12 cellular contexts compared by ENCODE assay signal in the genomic region with DNA sequence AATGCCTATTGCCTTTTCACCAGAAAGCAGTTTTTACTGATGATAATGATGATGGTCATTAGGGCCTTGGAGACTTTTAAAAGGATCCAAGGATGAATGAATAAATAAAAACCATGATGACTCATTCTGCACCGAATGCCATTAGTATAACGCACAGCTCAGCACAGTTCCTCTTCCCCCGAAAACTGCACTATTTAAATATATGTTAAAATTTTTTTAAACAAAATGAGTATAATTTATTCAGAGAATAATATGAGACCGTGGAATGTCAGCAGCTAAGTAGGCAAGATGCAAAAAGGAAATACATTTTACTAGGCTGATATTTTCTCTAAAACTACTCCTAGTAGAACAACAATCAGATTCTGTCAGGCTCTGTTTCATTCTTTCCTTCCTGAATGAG.
A peak's percentile ranks its signal among the peaks of the same experiment; 100 is the strongest.
DNase-seq lines count a peak whose midpoint lies in the region; ATAC-seq and TF ChIP-seq lines count a peak whose summit lies in the region.
"Had no signal": no experiment of that assay in that cellular context is flagged by ENCODE, and none has a peak within 500 bp of the region (broad histone marks: within the 10 kb centered on the region; RNA-seq: fewer than 3 reads in every experiment).

No MANE protein-coding gene starts in this region.

- peak overlapping the region; percentile 63 for H3K9ac ChIP-seq in IMR-90 (ENCODE audit: low read depth, low read length)

- no peaks in the 10 kb centered on the region for H3K9me3 Mint-ChIP-seq in T-cell
- H3K9me3 Mint-ChIP-seq in activated CD8-positive, alpha-beta memory T cell treated with anti-CD3 and anti-CD28 coated beads, Interleukin-2, amount 10 ng/mL, durations not matched to agents 7 days and 5 days (ENCODE audit: low read depth): no peaks in the 10 kb centered on the region

- peaks cover 10% of the 10 kb centered on the region for H3K4me1 ChIP-seq in IMR-90 (ENCODE audit: control insufficient read depth, insufficient read depth, low read length)
- peaks cover 0 to 29% (median 10%) of the 10 kb centered on the region in 4 donors for H3K4me1 ChIP-seq in sigmoid colon
- H3K4me1 ChIP-seq: right atrium auricular region, upper lobe of left lung had no signal

- no peaks in the 10 kb centered on the region for H4K20me1 ChIP-seq in IMR-90 (ENCODE audit: insufficient read depth, low read length)

- H3K27ac ChIP-seq in IMR-90 (ENCODE audit: insufficient read depth, low read length) (peak overlapping the region; percentile 79; the same call in 1 of the 2 replicates), sigmoid colon (no peak overlapping the region)
- H3K27ac ChIP-seq: right atrium auricular region, upper lobe of left lung had no signal

- H3K14ac ChIP-seq in IMR-90 (replicated peaks; ENCODE audit: low read depth, low read length): no peak overlapping the region

- no peaks in the 10 kb centered on the region for H3K36me3 ChIP-seq in IMR-90 (ENCODE audit: control insufficient read depth, insufficient read depth, low read length)
- H3K36me3 ChIP-seq in sigmoid colon: no peaks in the 10 kb centered on the region
- H3K36me3 ChIP-seq: right atrium auricular region, upper lobe of left lung had no signal

- peak overlapping the region; percentile 88 for H2BK5ac ChIP-seq in IMR-90 (ENCODE audit: low read depth, low read length, poor library complexity, severe bottlenecking)

- H3K23ac ChIP-seq in IMR-90 (ENCODE audit: low read depth, low read length): no peak overlapping the region; the same call in 1 of the 2 replicates

- intact Hi-C loops in IMR-90 (cut with micrococcal nuclease): no loop called here
- intact Hi-C loops in sigmoid colon (cut with DNase I): no loop called here

- peak; percentile 89 for ATAC-seq in IMR-90 (ENCODE audit: low read depth)
- no peak for ATAC-seq in T-cell (replicated peaks in 1 of 4)
- ATAC-seq in activated CD8-positive, alpha-beta memory T cell treated with anti-CD3 and anti-CD28 coated beads, Interleukin-2, amount 10 ng/mL, durations not matched to agents 7 days and 5 days: no peak

- H3K4me3 Mint-ChIP-seq in T-cell: no peak overlapping the region
- H3K4me3 Mint-ChIP-seq in activated CD8-positive, alpha-beta memory T cell treated with anti-CD3 and anti-CD28 coated beads, Interleukin-2, amount 10 ng/mL, durations not matched to agents 7 days and 5 days: no peak overlapping the region
- H3K4me3 Mint-ChIP-seq: CD4-positive, CD25-positive, alpha-beta regulatory T cell had no signal

- no peak for TF ChIP-seq POLR2A in IMR-90 (IDR thresholded peaks at IDR 0.05; ENCODE audit: low read depth, low read length)
- TF ChIP-seq POLR2A in sigmoid colon (IDR thresholded peaks at IDR 0.05): no peak

- no peak overlapping the region for H3K27ac Mint-ChIP-seq in T-cell
- no peak overlapping the region for H3K27ac Mint-ChIP-seq in activated CD8-positive, alpha-beta memory T cell treated with anti-CD3 and anti-CD28 coated beads, Interleukin-2, amount 10 ng/mL, durations not matched to agents 7 days and 5 days
- H3K27ac Mint-ChIP-seq: CD4-positive, CD25-positive, alpha-beta regulatory T cell had no signal

- no TSS peak for BruUV-seq in IMR-90 (replicated peaks; lab: Mats Ljungman, UMichigan)

- peak overlapping the region in 1 of 2 experiments; percentile 23; a peak in 1 of 4 replicates for H4K8ac ChIP-seq in IMR-90 (ENCODE audit: low read depth in 2 of 2, low read length in 2 of 2)

- H3K18ac ChIP-seq in IMR-90 (ENCODE audit: low read depth, low read length): peak overlapping the region; percentile 93

- H3K4me2 ChIP-seq in IMR-90 (ENCODE audit: low read depth, low read length): peak overlapping the region; percentile 94

- H2AK5ac ChIP-seq in IMR-90 (ENCODE audit: low read depth, low read length): no peak overlapping the region

- no peak for TF ChIP-seq EP300 in sigmoid colon (IDR thresholded peaks at IDR 0.05)

- POLR2A ChIA-PET in IMR-90 (lab: Charles Lee; ENCODE audit: unreplicated experiment) (no interaction called here), T-cell (lab: Charles Lee) (no interaction called here)

- H3K36me3 Mint-ChIP-seq in T-cell: no peaks in the 10 kb centered on the region
- H3K36me3 Mint-ChIP-seq in activated CD8-positive, alpha-beta memory T cell treated with anti-CD3 and anti-CD28 coated beads, Interleukin-2, amount 10 ng/mL, durations not matched to agents 7 days and 5 days: no peaks in the 10 kb centered on the region
- H3K36me3 Mint-ChIP-seq: CD4-positive, CD25-positive, alpha-beta regulatory T cell had no signal

- no peak overlapping the region for H2AK9ac ChIP-seq in IMR-90 (replicated peaks; ENCODE audit: low read depth, low read length, poor library complexity)

- DNase-seq in AG08396 (ENCODE audit: low spot score): peak; percentile 32
- peak; percentile 90 for DNase-seq in IMR-90
- peak; percentile 72 for DNase-seq in astrocyte of the spinal cord (ENCODE audit: low read depth, low spot score)
- DNase-seq in lung microvascular endothelial cell (ENCODE audit: low read depth in 2 of 2): peak; percentile 6 to 47
- DNase-seq in sigmoid colon: no peak
- no peak for DNase-seq in T-cell
- DNase-seq in GM19238 (ENCODE audit: insufficient read length, low spot score): no peak
- no peak for DNase-seq in activated CD8-positive, alpha-beta memory T cell treated with anti-CD3 and anti-CD28 coated beads, Interleukin-2, amount 10 ng/mL, durations not matched to agents 7 days and 5 days
- DNase-seq: CD4-positive, CD25-positive, alpha-beta regulatory T cell; NCI-H187; upper lobe of left lung had no signal

- no peaks in the 10 kb centered on the region for H3K79me1 ChIP-seq in IMR-90 (ENCODE audit: low read depth in 1 of 2, low read length in 2 of 2)

- H3K27me3 ChIP-seq in IMR-90 (ENCODE audit: control insufficient read depth, insufficient read depth, low read length) (no peaks in the 10 kb centered on the region), sigmoid colon (no peaks in the 10 kb centered on the region)
- H3K27me3 ChIP-seq: right atrium auricular region, upper lobe of left lung had no signal

- H2AFZ ChIP-seq in IMR-90 (replicated peaks; ENCODE audit: low read length, poor library complexity): no peak overlapping the region

- TF ChIP-seq CTCF in IMR-90 (conservative IDR thresholded peaks at IDR 0.05; ENCODE audit: low read depth, low read length) (no peak), astrocyte of the spinal cord (IDR thresholded peaks at IDR 0.05; ENCODE audit: low read depth, low read length) (no peak), sigmoid colon (IDR thresholded peaks at IDR 0.05) (no peak)

- H4K91ac ChIP-seq in IMR-90 (ENCODE audit: insufficient read depth, low read depth, low read length): no peak overlapping the region; the same call in 1 of the 2 replicates

- peak overlapping the region; percentile 89 for H3K56ac ChIP-seq in IMR-90 (ENCODE audit: extremely low read depth, insufficient read depth, low read length)

- H3K4me3 ChIP-seq in IMR-90 (ENCODE audit: insufficient read depth, low read depth, low read length) (no peak overlapping the region), astrocyte of the spinal cord (ENCODE audit: low read depth, low read length) (no peak overlapping the region), sigmoid colon (no peak overlapping the region)
- H3K4me3 ChIP-seq: right atrium auricular region, upper lobe of left lung had no signal

- peaks cover 8% of the 10 kb centered on the region for H3K9me1 ChIP-seq in IMR-90 (ENCODE audit: insufficient read depth, low read length)

- peak overlapping the region; percentile 57; the same call in 1 of the 2 replicates for H2BK120ac ChIP-seq in IMR-90 (ENCODE audit: low read depth, low read length)

- dilution Hi-C loops in IMR-90 (cut with HindIII; ENCODE audit: low sequenced_read_pairs, unreplicated experiment): no loop called here

- no peak for TF ChIP-seq RAD21 in IMR-90 (IDR thresholded peaks at IDR 0.05; ENCODE audit: low read length)

- WGBS in IMR-90 (ENCODE audit: extremely low coverage in 2 of 2, insufficient read length in 1 of 2), 2 experiments: no CpG with 5 or more reads among the region's 4 CpGs
- WGBS in sigmoid colon, 2 donors: 53 to 69% methylated on average over 4 of the region's 4 CpGs

- H3K27me3 Mint-ChIP-seq in T-cell: peaks cover 0 to 7% of the 10 kb centered on the region in 2 donors
- peaks cover 6% of the 10 kb centered on the region for H3K27me3 Mint-ChIP-seq in activated CD8-positive, alpha-beta memory T cell treated with anti-CD3 and anti-CD28 coated beads, Interleukin-2, amount 10 ng/mL, durations not matched to agents 7 days and 5 days

- H3K4me1 Mint-ChIP-seq in T-cell: no peaks in the 10 kb centered on the region
- no peaks in the 10 kb centered on the region for H3K4me1 Mint-ChIP-seq in activated CD8-positive, alpha-beta memory T cell treated with anti-CD3 and anti-CD28 coated beads, Interleukin-2, amount 10 ng/mL, durations not matched to agents 7 days and 5 days
- H3K4me1 Mint-ChIP-seq: CD4-positive, CD25-positive, alpha-beta regulatory T cell had no signal

- H3K4ac ChIP-seq in IMR-90 (ENCODE audit: low read depth, low read length): peak overlapping the region; percentile 55; the same call in 1 of the 2 replicates

- CTCF ChIA-PET in IMR-90 (lab: Yijun Ruan, JAX): no interaction called here
- CTCF ChIA-PET in T-cell (lab: Charles Lee): no interaction called here
- CTCF ChIA-PET in activated CD8-positive, alpha-beta memory T cell treated with anti-CD3 and anti-CD28 coated beads, Interleukin-2, amount 10 ng/mL, durations not matched to agents 7 days and 5 days (lab: Charles Lee): no interaction called here

- peak overlapping the region; percentile 28 for H2BK20ac ChIP-seq in IMR-90 (ENCODE audit: low read depth, low read length)

- H2BK15ac ChIP-seq in IMR-90 (ENCODE audit: low read depth, low read length): no peak overlapping the region

- in situ Hi-C loops in IMR-90 (cut with MboI; ENCODE audit: low sequenced_read_pairs) (no loop called here), astrocyte of the spinal cord (cut with HindIII; ENCODE audit: low sequenced_read_pairs) (no loop called here)

- H3K9me3 ChIP-seq in IMR-90 (ENCODE audit: control insufficient read depth, insufficient read depth, low read length) (no peaks in the 10 kb centered on the region), sigmoid colon (no peaks in the 10 kb centered on the region)
- H3K9me3 ChIP-seq: right atrium auricular region, upper lobe of left lung had no signal

- H4K5ac ChIP-seq in IMR-90 (ENCODE audit: low read depth, low read length): peak overlapping the region; percentile 67

TF ChIP-seq in IMR-90, 13 proteins besides CTCF, POLR2A, EP300 and RAD21:
- no peak for TF ChIP-seq CEBPB (IDR thresholded peaks at IDR 0.05; ENCODE audit: low read depth, low read length)
- TF ChIP-seq MAFK (IDR thresholded peaks at IDR 0.05; ENCODE audit: low read depth, low read length): 0 out of 2 replicates have a peak, but pooled peaks have one; percentile 49
- TF ChIP-seq FOS (IDR thresholded peaks at IDR 0.05; ENCODE audit: low read depth, low read length): peak; percentile 91

Comparison
In these comparisons a context has a peak if more than half of its experiments do, and no peak if none do; other contexts are left out.
1. DNase-seq: peak in AG08396 (single experiment), IMR-90 (single experiment), astrocyte of the spinal cord (single experiment) and lung microvascular endothelial cell (2 of 2); none in sigmoid colon (single experiment), T-cell (0 of 34), GM19238 (single experiment) and activated CD8-positive, alpha-beta memory T cell treated with anti-CD3 and anti-CD28 coated beads, Interleukin-2, amount 10 ng/mL, durations not matched to agents 7 days and 5 days (single experiment).